ENCODE assay signal across 1 cellular context in the genomic region with DNA sequence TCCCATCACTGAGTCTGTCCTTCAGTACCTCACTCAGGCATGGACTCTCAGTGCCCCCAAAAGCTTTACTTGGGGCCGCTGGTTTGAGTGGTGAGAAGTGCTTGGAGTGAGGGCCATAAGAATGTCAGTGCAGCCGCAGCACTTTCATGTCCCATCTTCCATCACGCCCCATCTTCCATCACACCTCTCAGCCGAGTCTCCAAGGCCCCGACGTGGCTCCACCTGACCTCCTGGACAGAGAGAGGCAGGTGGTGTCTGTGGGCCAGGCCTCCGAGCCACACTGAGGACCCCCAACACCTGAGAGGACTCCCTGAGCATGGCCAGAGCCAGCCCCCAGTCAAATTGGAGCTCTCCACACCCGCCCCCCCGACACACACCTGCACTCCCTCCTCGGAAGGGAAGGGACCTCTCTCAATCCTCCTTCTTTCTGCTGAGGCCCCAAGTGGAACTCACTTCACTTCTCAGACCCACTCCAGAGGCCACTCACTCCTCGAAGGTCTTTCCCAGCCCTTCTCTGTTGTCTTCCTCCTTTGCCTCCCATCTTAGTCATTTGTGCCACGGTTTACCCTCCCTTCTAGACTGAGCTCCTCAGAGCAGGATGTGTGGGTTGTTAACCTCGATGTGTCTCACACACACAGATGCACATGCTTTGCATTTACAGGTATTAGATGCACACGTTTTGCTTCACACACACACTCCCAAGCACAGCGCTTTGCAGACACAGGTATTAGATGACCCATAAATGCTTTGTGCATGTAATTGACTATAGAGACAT.
TF ChIP-seq lines count a peak whose summit lies in the region.

No MANE protein-coding gene starts in this region.

TF ChIP-seq in GM23338, 12 proteins besides CTCF, POLR2A, EP300 and RAD21:
- TF ChIP-seq REST (IDR thresholded peaks at IDR 0.05; ENCODE audit: unreplicated experiment) (no peak), EZH2 (IDR thresholded peaks at IDR 0.05; ENCODE audit: low read depth, unreplicated experiment) (no peak), JUNB (IDR thresholded peaks at IDR 0.05; ENCODE audit: unreplicated experiment) (no peak), NANOG (IDR thresholded peaks at IDR 0.05; ENCODE audit: borderline replicate concordance) (no peak), ZNF331 (CRISPR knock-in tag; IDR thresholded peaks at IDR 0.05; ENCODE audit: low read depth) (no peak), EZH2phosphoT487 (IDR thresholded peaks at IDR 0.05; ENCODE audit: unreplicated experiment) (no peak), ZNF114 (CRISPR knock-in tag; IDR thresholded peaks at IDR 0.05) (no peak), POLR2AphosphoS5 (IDR thresholded peaks at IDR 0.05; ENCODE audit: low read depth) (no peak), CREB1 (CRISPR knock-in tag; IDR thresholded peaks at IDR 0.05; ENCODE audit: low read depth) (no peak), STAT1 (IDR thresholded peaks at IDR 0.05; ENCODE audit: unreplicated experiment) (no peak)
- TF ChIP-seq, protein P1, sequence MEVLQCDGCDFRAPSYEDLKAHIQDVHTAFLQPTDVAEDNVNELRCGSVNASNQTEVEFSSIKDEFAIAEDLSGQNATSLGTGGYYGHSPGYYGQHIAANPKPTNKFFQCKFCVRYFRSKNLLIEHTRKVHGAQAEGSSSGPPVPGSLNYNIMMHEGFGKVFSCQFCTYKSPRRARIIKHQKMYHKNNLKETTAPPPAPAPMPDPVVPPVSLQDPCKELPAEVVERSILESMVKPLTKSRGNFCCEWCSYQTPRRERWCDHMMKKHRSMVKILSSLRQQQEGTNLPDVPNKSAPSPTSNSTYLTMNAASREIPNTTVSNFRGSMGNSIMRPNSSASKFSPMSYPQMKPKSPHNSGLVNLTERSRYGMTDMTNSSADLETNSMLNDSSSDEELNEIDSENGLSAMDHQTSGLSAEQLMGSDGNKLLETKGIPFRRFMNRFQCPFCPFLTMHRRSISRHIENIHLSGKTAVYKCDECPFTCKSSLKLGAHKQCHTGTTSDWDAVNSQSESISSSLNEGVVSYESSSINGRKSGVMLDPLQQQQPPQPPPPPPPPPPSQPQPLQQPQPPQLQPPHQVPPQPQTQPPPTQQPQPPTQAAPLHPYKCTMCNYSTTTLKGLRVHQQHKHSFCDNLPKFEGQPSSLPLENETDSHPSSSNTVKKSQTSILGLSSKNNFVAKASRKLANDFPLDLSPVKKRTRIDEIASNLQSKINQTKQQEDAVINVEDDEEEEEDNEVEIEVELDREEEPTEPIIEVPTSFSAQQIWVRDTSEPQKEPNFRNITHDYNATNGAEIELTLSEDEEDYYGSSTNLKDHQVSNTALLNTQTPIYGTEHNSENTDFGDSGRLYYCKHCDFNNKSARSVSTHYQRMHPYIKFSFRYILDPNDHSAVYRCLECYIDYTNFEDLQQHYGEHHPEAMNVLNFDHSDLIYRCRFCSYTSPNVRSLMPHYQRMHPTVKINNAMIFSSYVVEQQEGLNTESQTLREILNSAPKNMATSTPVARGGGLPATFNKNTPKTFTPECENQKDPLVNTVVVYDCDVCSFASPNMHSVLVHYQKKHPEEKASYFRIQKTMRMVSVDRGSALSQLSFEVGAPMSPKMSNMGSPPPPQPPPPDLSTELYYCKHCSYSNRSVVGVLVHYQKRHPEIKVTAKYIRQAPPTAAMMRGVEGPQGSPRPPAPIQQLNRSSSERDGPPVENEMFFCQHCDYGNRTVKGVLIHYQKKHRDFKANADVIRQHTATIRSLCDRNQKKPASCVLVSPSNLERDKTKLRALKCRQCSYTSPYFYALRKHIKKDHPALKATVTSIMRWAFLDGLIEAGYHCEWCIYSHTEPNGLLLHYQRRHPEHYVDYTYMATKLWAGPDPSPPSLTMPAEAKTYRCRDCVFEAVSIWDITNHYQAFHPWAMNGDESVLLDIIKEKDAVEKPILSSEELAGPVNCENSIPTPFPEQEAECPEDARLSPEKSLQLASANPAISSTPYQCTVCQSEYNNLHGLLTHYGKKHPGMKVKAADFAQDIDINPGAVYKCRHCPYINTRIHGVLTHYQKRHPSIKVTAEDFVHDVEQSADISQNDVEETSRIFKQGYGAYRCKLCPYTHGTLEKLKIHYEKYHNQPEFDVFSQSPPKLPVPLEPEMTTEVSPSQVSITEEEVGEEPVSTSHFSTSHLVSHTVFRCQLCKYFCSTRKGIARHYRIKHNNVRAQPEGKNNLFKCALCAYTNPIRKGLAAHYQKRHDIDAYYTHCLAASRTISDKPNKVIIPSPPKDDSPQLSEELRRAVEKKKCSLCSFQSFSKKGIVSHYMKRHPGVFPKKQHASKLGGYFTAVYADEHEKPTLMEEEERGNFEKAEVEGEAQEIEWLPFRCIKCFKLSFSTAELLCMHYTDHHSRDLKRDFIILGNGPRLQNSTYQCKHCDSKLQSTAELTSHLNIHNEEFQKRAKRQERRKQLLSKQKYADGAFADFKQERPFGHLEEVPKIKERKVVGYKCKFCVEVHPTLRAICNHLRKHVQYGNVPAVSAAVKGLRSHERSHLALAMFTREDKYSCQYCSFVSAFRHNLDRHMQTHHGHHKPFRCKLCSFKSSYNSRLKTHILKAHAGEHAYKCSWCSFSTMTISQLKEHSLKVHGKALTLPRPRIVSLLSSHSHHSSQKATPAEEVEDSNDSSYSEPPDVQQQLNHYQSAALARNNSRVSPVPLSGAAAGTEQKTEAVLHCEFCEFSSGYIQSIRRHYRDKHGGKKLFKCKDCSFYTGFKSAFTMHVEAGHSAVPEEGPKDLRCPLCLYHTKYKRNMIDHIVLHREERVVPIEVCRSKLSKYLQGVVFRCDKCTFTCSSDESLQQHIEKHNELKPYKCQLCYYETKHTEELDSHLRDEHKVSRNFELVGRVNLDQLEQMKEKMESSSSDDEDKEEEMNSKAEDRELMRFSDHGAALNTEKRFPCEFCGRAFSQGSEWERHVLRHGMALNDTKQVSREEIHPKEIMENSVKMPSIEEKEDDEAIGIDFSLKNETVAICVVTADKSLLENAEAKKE (CRISPR knock-in tag; IDR thresholded peaks at IDR 0.05): no peak
- TF ChIP-seq, protein P2, sequence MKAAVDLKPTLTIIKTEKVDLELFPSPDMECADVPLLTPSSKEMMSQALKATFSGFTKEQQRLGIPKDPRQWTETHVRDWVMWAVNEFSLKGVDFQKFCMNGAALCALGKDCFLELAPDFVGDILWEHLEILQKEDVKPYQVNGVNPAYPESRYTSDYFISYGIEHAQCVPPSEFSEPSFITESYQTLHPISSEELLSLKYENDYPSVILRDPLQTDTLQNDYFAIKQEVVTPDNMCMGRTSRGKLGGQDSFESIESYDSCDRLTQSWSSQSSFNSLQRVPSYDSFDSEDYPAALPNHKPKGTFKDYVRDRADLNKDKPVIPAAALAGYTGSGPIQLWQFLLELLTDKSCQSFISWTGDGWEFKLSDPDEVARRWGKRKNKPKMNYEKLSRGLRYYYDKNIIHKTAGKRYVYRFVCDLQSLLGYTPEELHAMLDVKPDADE (IDR thresholded peaks at IDR 0.05): no peak
